19 cellular contexts compared by ENCODE assay signal in the genomic region with DNA sequence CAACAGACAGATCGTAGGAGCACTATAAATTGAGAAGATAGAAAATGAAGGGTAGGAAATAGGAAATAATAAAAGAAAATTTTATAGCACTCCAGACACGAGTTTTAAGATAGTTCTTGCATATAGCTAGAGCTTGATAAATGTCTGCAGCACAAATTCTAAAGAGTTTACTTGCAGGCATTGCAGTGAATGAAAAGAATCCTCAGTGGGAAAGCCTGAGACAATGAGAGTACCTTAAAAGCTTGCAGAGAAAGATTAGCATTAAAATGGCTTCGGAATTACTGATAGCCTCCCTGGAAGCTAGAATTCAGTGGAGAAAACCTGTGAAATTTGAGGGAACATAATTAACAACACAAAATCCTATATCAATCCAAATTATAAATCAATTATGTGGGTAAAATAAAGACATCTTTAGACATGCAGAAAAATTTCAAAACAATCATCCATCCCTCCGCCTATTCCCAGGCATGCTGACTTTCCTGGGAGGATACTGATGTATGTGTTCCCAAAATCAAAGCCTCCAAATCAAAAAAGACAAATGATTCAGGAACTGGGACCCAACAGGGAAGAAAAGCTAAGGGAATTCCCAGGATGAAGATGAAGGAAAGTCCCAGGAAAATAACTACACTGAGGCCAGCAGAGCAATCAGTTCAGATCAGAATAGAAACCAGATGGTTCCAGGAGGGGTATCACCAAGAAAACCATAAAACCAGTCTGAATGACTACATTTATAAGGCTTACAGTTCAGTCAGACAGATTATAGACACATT.
"Had no signal": no experiment of that assay in that cellular context is flagged by ENCODE, and none has a peak within 500 bp of the region (broad histone marks: within the 10 kb centered on the region; RNA-seq: fewer than 3 reads in every experiment).

No MANE protein-coding gene starts in this region.

- H3K27me3 ChIP-seq: colonic mucosa, esophagus muscularis mucosa had no signal

- H3K9me3 Mint-ChIP-seq: activated B cell treated with CpG ODN at 0.5 μM for 24 hours; activated naive CD8-positive, alpha-beta T cell treated with anti-CD3 and anti-CD28 coated beads for 36 hours; naive B cell had no signal

- H3K9me3 ChIP-seq: colonic mucosa, esophagus muscularis mucosa had no signal

- H3K27me3 Mint-ChIP-seq: activated B cell treated with CpG ODN at 0.5 μM for 24 hours; activated naive CD8-positive, alpha-beta T cell treated with anti-CD3 and anti-CD28 coated beads for 36 hours; brain; T-helper 17 cell had no signal

- H3K27ac Mint-ChIP-seq: activated B cell treated with CpG ODN at 0.5 μM for 24 hours, brain, naive B cell had no signal

- H3K36me3 Mint-ChIP-seq: brain, naive B cell had no signal

- H3K27ac ChIP-seq: colonic mucosa, esophagus muscularis mucosa had no signal

- H3K4me1 Mint-ChIP-seq: activated B cell treated with CpG ODN at 0.5 μM for 24 hours, naive B cell had no signal

- ATAC-seq: T-helper 17 cell had no signal

- H3K4me3 Mint-ChIP-seq: activated B cell treated with CpG ODN at 0.5 μM for 24 hours; activated naive CD8-positive, alpha-beta T cell treated with anti-CD3 and anti-CD28 coated beads for 36 hours; naive B cell; T-helper 17 cell had no signal

- DNase-seq: activated B cell treated with CpG ODN at 0.5 μM for 24 hours; activated CD4-positive, alpha-beta T cell treated with anti-CD3 and anti-CD28 coated beads for 48 hours; activated CD8-positive, alpha-beta memory T cell treated with anti-CD3 and anti-CD28 coated beads, Interleukin-2, amount 50 U/mL, for 48 hours; activated gamma-delta T cell treated with Interleukin-2 at 50 U/mL for 16 hours; activated naive CD8-positive, alpha-beta T cell treated with anti-CD3 and anti-CD28 coated beads for 36 hours; amygdala; central memory CD4-positive, alpha-beta T cell; colonic mucosa; hippocampal formation; naive B cell; nucleus accumbens; posterior cingulate gyrus; retina; stimulated activated CD4-positive, alpha-beta T cell treated with anti-CD3 and anti-CD28 coated beads, Interleukin-4, amount 100 ng/mL, for 24 hours; stimulated activated naive CD4-positive, alpha-beta T cell; T-helper 17 cell; trophoblast cell had no signal

- H3K4me1 ChIP-seq: colonic mucosa had no signal
